6 cellular contexts compared by ENCODE assay signal in genomic region chr10:46462276-46462675, GRCh38. TPM values are rescaled to one million over a fixed set of nuclear protein-coding genes. Genes with fewer than 3 reads are reported as not detected.
"Had no signal": no experiment of that assay in that cellular context is flagged by ENCODE, and none has a peak within 500 bp of the region (broad histone marks: within the 10 kb centered on the region; RNA-seq: fewer than 3 reads in every experiment).

No MANE protein-coding gene starts in this region.

RNA-seq across cellular contexts. Expression of gene NPY4R, which starts 3.5 kb away (rescaled TPM):
- total RNA-seq: GM23248, H4, H7, HepG2, HT1080 had no signal
- polyA plus RNA-seq: GM23248, HepG2, IgD-negative memory B cell had no signal
